Comparison of ENCODE assay signal across 13 cellular contexts in genomic region chr6:168238159-168238887, GRCh38.
"Had no signal": no experiment of that assay in that cellular context is flagged by ENCODE, and none has a peak within 500 bp of the region (broad histone marks: within the 10 kb centered on the region; RNA-seq: fewer than 3 reads in every experiment).

No MANE protein-coding gene starts in this region.

- H3K4me1 Mint-ChIP-seq: stimulated activated naive B cell treated with anti-CD40 and anti-IgM and Interleukin-4, amounts not matched to agents 10 μg/mL and 1 μg/mL and 100 μg/mL, for 72 hours had no signal

- H3K4me3 ChIP-seq: coronary artery, right lobe of liver had no signal

- H3K9me3 Mint-ChIP-seq: stimulated activated naive B cell treated with anti-CD40 and anti-IgM and Interleukin-4, amounts not matched to agents 10 μg/mL and 1 μg/mL and 100 μg/mL, for 72 hours; type B pancreatic cell had no signal

- H3K4me3 Mint-ChIP-seq: stimulated activated naive B cell treated with anti-CD40 and anti-IgM and Interleukin-4, amounts not matched to agents 10 μg/mL and 1 μg/mL and 100 μg/mL, for 72 hours; type B pancreatic cell had no signal

- ATAC-seq: naive thymus-derived CD4-positive, alpha-beta T cell; stimulated activated naive B cell treated with anti-CD40 and anti-IgM and Interleukin-4, amounts not matched to agents 10 μg/mL and 1 μg/mL and 100 μg/mL, for 72 hours had no signal

- H3K27ac ChIP-seq: coronary artery, neutrophil, right lobe of liver, WERI-Rb-1 had no signal

- H3K27me3 ChIP-seq: neutrophil, right lobe of liver had no signal

- H3K36me3 ChIP-seq: neutrophil, right lobe of liver, WERI-Rb-1 had no signal

- H3K27me3 Mint-ChIP-seq: stimulated activated naive B cell treated with anti-CD40 and anti-IgM and Interleukin-4, amounts not matched to agents 10 μg/mL and 1 μg/mL and 100 μg/mL, for 72 hours had no signal

- H3K27ac Mint-ChIP-seq: stimulated activated naive B cell treated with anti-CD40 and anti-IgM and Interleukin-4, amounts not matched to agents 10 μg/mL and 1 μg/mL and 100 μg/mL, for 72 hours; type B pancreatic cell had no signal

- H3K36me3 Mint-ChIP-seq: naive thymus-derived CD4-positive, alpha-beta T cell; stimulated activated naive B cell treated with anti-CD40 and anti-IgM and Interleukin-4, amounts not matched to agents 10 μg/mL and 1 μg/mL and 100 μg/mL, for 72 hours; type B pancreatic cell had no signal

- H3K9me3 ChIP-seq: neutrophil, right lobe of liver had no signal

- DNase-seq: activated CD4-positive, alpha-beta T cell treated with anti-CD3 and anti-CD28 coated beads for 48 hours; activated naive CD4-positive, alpha-beta T cell; central memory CD4-positive, alpha-beta T cell; effector CD4-positive, alpha-beta T cell; glutamatergic neuron; naive thymus-derived CD4-positive, alpha-beta T cell; right lobe of liver; stimulated activated naive B cell treated with anti-CD40 and anti-IgM and Interleukin-4, amounts not matched to agents 10 μg/mL and 1 μg/mL and 100 μg/mL, for 72 hours; T-helper 9 cell; WERI-Rb-1 had no signal

- H3K4me1 ChIP-seq: right lobe of liver had no signal
